In the genomic region with DNA sequence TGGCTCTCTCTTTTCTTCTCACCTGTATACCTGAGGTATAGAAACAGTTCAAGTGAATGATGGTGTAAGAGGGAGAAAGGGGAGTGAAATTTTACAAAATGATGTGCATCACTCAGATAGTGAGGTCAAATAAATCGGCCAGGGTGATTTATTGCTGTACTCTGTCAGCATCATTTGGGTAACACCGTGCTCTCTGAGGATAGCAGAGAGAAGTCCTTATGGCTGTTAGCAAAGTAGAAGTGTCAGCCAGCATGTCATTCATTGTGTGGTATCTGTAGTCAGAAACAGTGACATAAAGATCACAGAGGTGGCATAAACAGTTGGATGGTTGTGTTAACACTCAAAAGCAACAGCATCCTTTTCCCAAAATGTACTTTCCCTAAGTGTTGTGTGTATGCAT, we compare ENCODE assay signal across 12 cellular contexts. TPM values are rescaled to one million over a fixed set of nuclear protein-coding genes. Genes with fewer than 3 reads are reported as not detected.
A peak's percentile ranks its signal among the peaks of the same experiment; 100 is the strongest.
DNase-seq lines count a peak whose midpoint lies in the region; ATAC-seq, FAIRE-seq and TF ChIP-seq lines count a peak whose summit lies in the region.
"Had no signal": no experiment of that assay in that cellular context is flagged by ENCODE, and none has a peak within 500 bp of the region (broad histone marks: within the 10 kb centered on the region; RNA-seq: fewer than 3 reads in every experiment).

No MANE protein-coding gene starts in this region.

- no peak for TF ChIP-seq CTCF in heart left ventricle (IDR thresholded peaks at IDR 0.05)
- TF ChIP-seq CTCF in HFFc6 (IDR thresholded peaks at IDR 0.05): no peak

- peak overlapping the region in 2 of 12 donors; percentile 70 to 92 for H3K27ac ChIP-seq in heart left ventricle
- H3K27ac ChIP-seq in rectal smooth muscle tissue (ENCODE audit: low read depth, low read length): peak overlapping the region; percentile 42

- H3K27me3 ChIP-seq in heart left ventricle: no peaks in the 10 kb centered on the region
- H3K27me3 ChIP-seq in rectal smooth muscle tissue (ENCODE audit: control insufficient read depth, insufficient read depth, low read length): no peaks in the 10 kb centered on the region
- H3K27me3 ChIP-seq: gastrocnemius medialis had no signal

- intact Hi-C loops in heart left ventricle (cut with DNase I): loop anchor here in 2 of 10 donors (10.0 kb wide), 1 partner anchor 55 kb away; the partner anchor contains the start of gene SCAANT1 (in 2 of the 2)

- H3K9me3 Mint-ChIP-seq in T-helper 2 cell treated with Interferon-gamma antibody and Interleukin-4, amounts not matched to agents 5 μg/mL and 100 μg/mL, for 36 hours: no peaks in the 10 kb centered on the region
- no peaks in the 10 kb centered on the region for H3K9me3 Mint-ChIP-seq in HFFc6

- TF ChIP-seq POLR2A in H54 (IDR thresholded peaks at IDR 0.05; ENCODE audit: low read depth, low read length) (no peak), heart left ventricle (IDR thresholded peaks at IDR 0.05) (no peak)

- H3K27ac Mint-ChIP-seq in T-helper 2 cell treated with Interferon-gamma antibody and Interleukin-4, amounts not matched to agents 5 μg/mL and 100 μg/mL, for 36 hours: peak overlapping the region; percentile 98
- H3K27ac Mint-ChIP-seq in HFFc6: no peak overlapping the region

- H3K4me3 Mint-ChIP-seq in T-helper 2 cell treated with Interferon-gamma antibody and Interleukin-4, amounts not matched to agents 5 μg/mL and 100 μg/mL, for 36 hours: peak overlapping the region; percentile 90
- H3K4me3 Mint-ChIP-seq in HFFc6: no peak overlapping the region

- 26 to 44% (median 37%) methylated on average over 2 of the region's 2 CpGs for WGBS in heart left ventricle, 4 donors

- H3K27me3 Mint-ChIP-seq in T-helper 2 cell treated with Interferon-gamma antibody and Interleukin-4, amounts not matched to agents 5 μg/mL and 100 μg/mL, for 36 hours (ENCODE audit: low read depth): no peaks in the 10 kb centered on the region
- no peaks in the 10 kb centered on the region for H3K27me3 Mint-ChIP-seq in HFFc6 (ENCODE audit: insufficient read depth)

- peak in 3 of 4 donors; percentile 33 to 82 (median 48) for ATAC-seq in heart left ventricle
- ATAC-seq: gastrocnemius medialis had no signal

- H3K9me3 ChIP-seq in heart left ventricle: no peaks in the 10 kb centered on the region
- H3K9me3 ChIP-seq: Caco-2, gastrocnemius medialis had no signal

- FAIRE-seq in H54 (lab: Jason Lieb, UNC): peak; percentile 43

- H3K9ac ChIP-seq in rectal smooth muscle tissue (ENCODE audit: low read length): no peak overlapping the region

- peaks cover 0 to 10% (median 0%) of the 10 kb centered on the region in 9 donors for H3K36me3 ChIP-seq in heart left ventricle
- H3K36me3 ChIP-seq in rectal smooth muscle tissue (ENCODE audit: control insufficient read depth, insufficient read depth, low read length): no peaks in the 10 kb centered on the region
- H3K36me3 ChIP-seq: gastrocnemius medialis had no signal

- peaks cover 33% of the 10 kb centered on the region for H3K36me3 Mint-ChIP-seq in T-helper 2 cell treated with Interferon-gamma antibody and Interleukin-4, amounts not matched to agents 5 μg/mL and 100 μg/mL, for 36 hours (ENCODE audit: low read depth)
- H3K36me3 Mint-ChIP-seq in HFFc6 (ENCODE audit: low read depth): peaks cover 7% of the 10 kb centered on the region

- DNase-seq in H54 (ENCODE audit: insufficient read length, low spot score) (no peak), heart left ventricle (no peak), DMS79 (lab: John Stamatoyannopoulos, UW) (no peak), GM03348 (ENCODE audit: low spot score) (no peak), SIG-M5 treated with dmso at 0.1 percent for 504 hours (lab: John Stamatoyannopoulos, UW; ENCODE audit: unreplicated experiment) (no peak), HFFc6 (no peak)
- no peak for DNase-seq in T-helper 2 cell treated with Interferon-gamma antibody and Interleukin-4, amounts not matched to agents 5 μg/mL and 100 μg/mL, for 36 hours (ENCODE audit: low spot score)
- DNase-seq: Caco-2, gastrocnemius medialis, NCI-H748 treated with DMSO at 0.1 percent for 48 hours had no signal

- H3K4me1 ChIP-seq in heart left ventricle (peaks cover 0 to 90% (median 41%) of the 10 kb centered on the region in 12 donors), rectal smooth muscle tissue (ENCODE audit: control insufficient read depth, insufficient read depth, low read length) (peaks cover 59% of the 10 kb centered on the region)

- peaks cover 79% of the 10 kb centered on the region for H3K4me1 Mint-ChIP-seq in T-helper 2 cell treated with Interferon-gamma antibody and Interleukin-4, amounts not matched to agents 5 μg/mL and 100 μg/mL, for 36 hours (ENCODE audit: low read depth)
- H3K4me1 Mint-ChIP-seq in HFFc6 (ENCODE audit: low read depth): peaks cover 76% of the 10 kb centered on the region

- H3K4me3 ChIP-seq in heart left ventricle: peak overlapping the region in 2 of 12 donors; percentile 5 to 52
- H3K4me3 ChIP-seq in rectal smooth muscle tissue (ENCODE audit: low read length): peak overlapping the region; percentile 60
- H3K4me3 ChIP-seq: gastrocnemius medialis had no signal

RNA-seq across cellular contexts. Expression of gene PSMD6, which starts 53.4 kb away (rescaled TPM):
- 10 to 100 TPM; 69.1 to 91.1 (median 82.5) TPM for total RNA-seq in heart left ventricle
- polyA plus RNA-seq in heart left ventricle: 100 to 1,000 TPM in 1 of 2 donors, 10 to 100 TPM in 1; 60.1 to 128 TPM
- total RNA-seq in HFFc6 (2021; fragmentation: NEBNext Ultra II Directional; extraction: Animal tissue kit (Norgen Biotek cat#: 25700)): 100 to 1,000 TPM; 101 to 123 (median 113) TPM

RNA-seq across cellular contexts. Expression of gene SCAANT1, which starts 57.7 kb away (rescaled TPM):
- total RNA-seq in heart left ventricle: not detected
- not detected for polyA plus RNA-seq in heart left ventricle
- total RNA-seq in HFFc6 (2021; fragmentation: NEBNext Ultra II Directional; extraction: Animal tissue kit (Norgen Biotek cat#: 25700)): not detected
- total RNA-seq: Caco-2, gastrocnemius medialis, subcutaneous adipose tissue had no signal
